In the genomic region with DNA sequence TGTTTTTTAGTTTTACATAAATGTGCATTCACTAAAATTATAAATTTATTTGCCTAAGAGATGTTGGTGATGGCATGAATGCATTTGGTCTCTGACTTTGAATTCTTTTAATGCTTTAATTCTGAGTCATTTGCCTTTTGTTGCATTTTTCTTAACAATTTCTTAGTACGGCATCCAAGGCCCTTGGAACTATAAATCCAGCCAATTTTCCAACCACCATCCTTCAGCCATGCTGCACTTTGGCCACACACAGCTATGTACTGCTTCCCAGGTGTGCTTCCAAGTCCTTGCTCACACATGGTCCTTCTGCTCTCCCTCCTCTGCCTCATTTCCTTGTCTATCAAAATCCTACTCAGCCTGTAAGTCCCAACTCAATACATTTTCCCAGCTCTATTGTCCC, we compare ENCODE assay signal across 12 cellular contexts.
A peak's percentile ranks its signal among the peaks of the same experiment; 100 is the strongest.
DNase-seq lines count a peak whose midpoint lies in the region; ATAC-seq, FAIRE-seq and TF ChIP-seq lines count a peak whose summit lies in the region.
"Had no signal": no experiment of that assay in that cellular context is flagged by ENCODE, and none has a peak within 500 bp of the region (broad histone marks: within the 10 kb centered on the region; RNA-seq: fewer than 3 reads in every experiment).

No MANE protein-coding gene starts in this region.

- no peak overlapping the region for H3K4me2 ChIP-seq in keratinocyte (ENCODE audit: control insufficient read depth, extremely low read depth, insufficient read depth, low read depth, low read length)

- peaks cover 72% of the 10 kb centered on the region for H3K36me3 Mint-ChIP-seq in activated naive CD8-positive, alpha-beta T cell treated with anti-CD3 and anti-CD28 coated beads for 36 hours
- peaks cover 34% of the 10 kb centered on the region for H3K36me3 Mint-ChIP-seq in type B pancreatic cell

- no peak overlapping the region for H3K27ac ChIP-seq in keratinocyte (ENCODE audit: control insufficient read depth, insufficient read depth, low read length)
- H3K27ac ChIP-seq: WERI-Rb-1 had no signal

- H2AFZ ChIP-seq in keratinocyte (ENCODE audit: control insufficient read depth, low read length), result no peak overlapping the region

- peak; percentile 13 for FAIRE-seq in keratinocyte (lab: Jason Lieb, UNC)
- FAIRE-seq: G401.6 had no signal

- no peak overlapping the region for H3K4me3 Mint-ChIP-seq in activated naive CD8-positive, alpha-beta T cell treated with anti-CD3 and anti-CD28 coated beads for 36 hours
- no peak overlapping the region for H3K4me3 Mint-ChIP-seq in type B pancreatic cell

- H3K27me3 Mint-ChIP-seq in activated naive CD8-positive, alpha-beta T cell treated with anti-CD3 and anti-CD28 coated beads for 36 hours, result no peaks in the 10 kb centered on the region
- no peaks in the 10 kb centered on the region for H3K27me3 Mint-ChIP-seq in type B pancreatic cell

- H3K27ac Mint-ChIP-seq in activated naive CD8-positive, alpha-beta T cell treated with anti-CD3 and anti-CD28 coated beads for 36 hours, result peak overlapping the region; percentile 82
- peak overlapping the region; percentile 13 for H3K27ac Mint-ChIP-seq in type B pancreatic cell

- no peaks in the 10 kb centered on the region for H3K9me3 ChIP-seq in keratinocyte (ENCODE audit: control insufficient read depth, low read depth, low read length)
- H3K9me3 ChIP-seq: upper lobe of left lung had no signal

- H4K20me1 ChIP-seq in keratinocyte (ENCODE audit: control insufficient read depth, extremely low read depth, insufficient read depth, low read length), result no peaks in the 10 kb centered on the region

- H3K9me3 Mint-ChIP-seq in activated naive CD8-positive, alpha-beta T cell treated with anti-CD3 and anti-CD28 coated beads for 36 hours, result peaks cover 3% of the 10 kb centered on the region
- no peaks in the 10 kb centered on the region for H3K9me3 Mint-ChIP-seq in type B pancreatic cell

- ATAC-seq in HG03139 (IDR thresholded peaks at IDR 0.05; ENCODE audit: unreplicated experiment) (no peak), HG02763 (IDR thresholded peaks at IDR 0.05; ENCODE audit: unreplicated experiment) (no peak)

- peaks cover 28% of the 10 kb centered on the region for H3K4me1 ChIP-seq in keratinocyte (ENCODE audit: control insufficient read depth, extremely low read depth, insufficient read depth, low read length)

- H3K9ac ChIP-seq in keratinocyte (ENCODE audit: control insufficient read depth, extremely low read depth, insufficient read depth, low read length), result no peak overlapping the region

- no peaks in the 10 kb centered on the region for H3K9me1 ChIP-seq in keratinocyte (ENCODE audit: control insufficient read depth, extremely low read depth, insufficient read depth, low read length)

- TF ChIP-seq CTCF in keratinocyte (optimal IDR thresholded peaks at IDR 0.05 in 1 of 3, IDR thresholded peaks at IDR 0.05 in 1 of 3, conservative IDR thresholded peaks at IDR 0.05 in 1 of 3; ENCODE audit: extremely low read depth in 1 of 3, insufficient read depth in 2 of 3, low read length in 3 of 3) (no peak), type B pancreatic cell (conservative IDR thresholded peaks at IDR 0.05) (no peak)

- peaks cover 79% of the 10 kb centered on the region for H3K4me1 Mint-ChIP-seq in activated naive CD8-positive, alpha-beta T cell treated with anti-CD3 and anti-CD28 coated beads for 36 hours
- peaks cover 55% of the 10 kb centered on the region for H3K4me1 Mint-ChIP-seq in type B pancreatic cell (ENCODE audit: unreplicated experiment)

- no peaks in the 10 kb centered on the region for H3K79me2 ChIP-seq in keratinocyte (ENCODE audit: control insufficient read depth, insufficient read depth, low read length)

- no peak overlapping the region for H3K4me3 ChIP-seq in keratinocyte (ENCODE audit: control insufficient read depth in 2 of 3, extremely low read depth in 1 of 3, insufficient read depth in 2 of 3, low read depth in 1 of 3, low read length in 3 of 3)
- H3K4me3 ChIP-seq: upper lobe of left lung had no signal

- H3K27me3 ChIP-seq in keratinocyte (ENCODE audit: control insufficient read depth, extremely low read depth, insufficient read depth, low read length), result no peaks in the 10 kb centered on the region
- H3K27me3 ChIP-seq: upper lobe of left lung had no signal

- dilution Hi-C loops in keratinocyte (cut with MboI; ENCODE audit: extremely low pct_ligation_motif_present, low sequenced_read_pairs), result no loop called here

- peaks cover 3 to 12% of the 10 kb centered on the region in 2 experiments for H3K36me3 ChIP-seq in keratinocyte (ENCODE audit: control insufficient read depth in 2 of 2, extremely low read depth in 1 of 2, insufficient read depth in 2 of 2, low read length in 2 of 2)
- H3K36me3 ChIP-seq: WERI-Rb-1 had no signal

- DNase-seq in HCEC 1CT (peak; percentile 65), keratinocyte (ENCODE audit: low read depth, low spot score) (no peak), type B pancreatic cell (ENCODE audit: extremely low spot score, unreplicated experiment) (no peak), putamen (ENCODE audit: low spot score) (no peak)
- DNase-seq in activated naive CD8-positive, alpha-beta T cell treated with anti-CD3 and anti-CD28 coated beads for 36 hours, result no peak
- DNase-seq: GOT3, NCI-H187, upper lobe of left lung, WERI-Rb-1 had no signal
